In the genomic region with DNA sequence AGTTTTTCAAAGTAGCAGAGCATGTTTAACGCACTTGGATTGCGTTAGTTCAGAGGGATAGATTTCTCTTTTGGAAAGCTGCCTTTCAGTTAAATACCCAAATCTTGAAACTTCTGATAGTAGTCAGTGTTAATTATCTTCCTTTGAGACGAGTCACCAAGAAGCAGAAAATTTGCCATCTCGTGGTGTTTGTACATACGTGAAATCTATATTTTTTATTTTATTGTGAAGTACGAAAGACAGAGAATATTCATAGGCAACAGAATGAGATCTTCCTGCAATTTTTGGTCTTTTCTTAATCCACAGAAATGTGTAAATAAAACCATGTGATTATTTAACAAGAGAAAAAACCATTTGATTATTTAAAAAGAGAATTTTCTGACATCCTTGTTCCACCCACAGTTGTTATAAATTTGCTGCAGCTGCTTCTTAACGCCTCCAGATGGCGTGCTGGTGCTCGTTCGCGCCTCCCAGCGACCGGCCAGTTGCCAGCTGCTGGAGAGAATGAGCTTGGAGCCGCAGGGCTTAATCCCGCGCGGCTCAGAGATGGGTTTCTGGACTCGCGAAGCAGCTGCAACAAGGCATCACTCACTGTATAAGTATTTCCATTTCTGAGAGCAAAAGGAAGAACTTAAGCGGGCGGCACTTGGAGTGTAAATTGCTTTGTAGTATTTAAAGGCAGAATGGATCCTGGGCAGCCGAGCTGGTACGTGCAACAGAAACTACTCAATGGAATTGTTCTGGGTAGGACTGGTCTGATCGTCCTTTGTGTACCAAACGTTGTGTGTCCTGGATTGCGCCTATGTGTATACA, we compare ENCODE assay signal across 8 cellular contexts. TPM values are rescaled to one million over a fixed set of nuclear protein-coding genes. Genes with fewer than 3 reads are reported as not detected.
DNase-seq lines count a peak whose midpoint lies in the region; ATAC-seq and TF ChIP-seq lines count a peak whose summit lies in the region.

No MANE protein-coding gene starts in this region.

- H3K9me3 ChIP-seq in gastroesophageal sphincter (no peaks in the 10 kb centered on the region), osteoblast (ENCODE audit: low read depth, low read length) (no peaks in the 10 kb centered on the region)

- peak overlapping the region; percentile 53 to 66 for H3K4me3 ChIP-seq in gastroesophageal sphincter
- peak overlapping the region; percentile 60 for H3K4me3 ChIP-seq in osteoblast (ENCODE audit: insufficient read depth, low read length)

- no peak for TF ChIP-seq EP300 in gastroesophageal sphincter (IDR thresholded peaks at IDR 0.05)

- H3K36me3 ChIP-seq in gastroesophageal sphincter (no peaks in the 10 kb centered on the region), osteoblast (ENCODE audit: insufficient read depth, low read length) (no peaks in the 10 kb centered on the region)

- WGBS in gastroesophageal sphincter (ENCODE audit: low coverage in 1 of 2), 2 donors, result 14 to 19% methylated on average over 21 to 26 of the region's 26 CpGs

- TF ChIP-seq CTCF in gastroesophageal sphincter (IDR thresholded peaks at IDR 0.05) (peak; percentile 57 to 93 (median 68)), osteoblast (IDR thresholded peaks at IDR 0.05; ENCODE audit: extremely low read depth, low read depth, low read length) (peak; percentile 94)

- H3K27ac ChIP-seq in gastroesophageal sphincter, result peak overlapping the region; percentile 22 to 77 (median 74)
- no peak overlapping the region for H3K27ac ChIP-seq in osteoblast (ENCODE audit: low read depth, low read length)

- ATAC-seq in GM21360 (IDR thresholded peaks at IDR 0.05; ENCODE audit: unreplicated experiment), result peak; percentile 91
- ATAC-seq in HG03558 (IDR thresholded peaks at IDR 0.05; ENCODE audit: extremely low read depth, unreplicated experiment), result peak; percentile 89
- peak; percentile 89 for ATAC-seq in gastroesophageal sphincter

- no peaks in the 10 kb centered on the region for H4K20me1 ChIP-seq in osteoblast (ENCODE audit: insufficient read depth, low read length)

- H3K27me3 ChIP-seq in gastroesophageal sphincter (no peaks in the 10 kb centered on the region), osteoblast (ENCODE audit: insufficient read depth, low read length) (no peaks in the 10 kb centered on the region)

- H3K4me1 ChIP-seq in gastroesophageal sphincter, result peaks cover 0 to 13% (median 4%) of the 10 kb centered on the region in 3 donors
- H3K4me1 ChIP-seq in osteoblast (ENCODE audit: insufficient read depth, low read length), result peaks cover 3% of the 10 kb centered on the region

- TF ChIP-seq POLR2A in gastroesophageal sphincter (IDR thresholded peaks at IDR 0.05), result no peak

- DNase-seq in EH (ENCODE audit: low read depth) (peak; percentile 72), NCI-H526 (lab: John Stamatoyannopoulos, UW) (peak; percentile 55 to 88), osteoblast (ENCODE audit: insufficient read length, low spot score, missing footprints) (no peak)
- peak; percentile 41 to 46 for DNase-seq in activated T-cell treated with anti-CD3 and anti-CD28 coated beads, Interleukin-2, amount 50 U/mL, for 48 hours
- DNase-seq in effector CD4-positive, alpha-beta T cell, result no peak

- peak overlapping the region; percentile 87 for H2AFZ ChIP-seq in osteoblast (ENCODE audit: low read length)

- H3K4me2 ChIP-seq in osteoblast (ENCODE audit: insufficient read depth, low read length), result peak overlapping the region; percentile 81

- H3K79me2 ChIP-seq in osteoblast (ENCODE audit: insufficient read depth, low read length), result no peaks in the 10 kb centered on the region

RNA-seq across cellular contexts. Expression of a gene that starts 10.5 kb away (rescaled TPM):
- total RNA-seq in gastroesophageal sphincter, result 10 to 100 TPM; 12.7 to 24.3 (median 14.4) TPM
- not detected in 2 replicates for total RNA-seq in osteoblast

Comparison
In these comparisons a context has a peak if more than half of its experiments do, and no peak if none do; other contexts are left out.
1. DNase-seq: peak in EH (single experiment), NCI-H526 (2 of 2) and activated T-cell treated with anti-CD3 and anti-CD28 coated beads, Interleukin-2, amount 50 U/mL, for 48 hours (2 of 2); none in osteoblast (single experiment) and effector CD4-positive, alpha-beta T cell (single experiment).
2. RNA of a gene that starts 10.5 kb away (total RNA-seq): 12.7 to 24.3 TPM in gastroesophageal sphincter; not detected in osteoblast; every median in the first group is over 10 times any median in the second.
3. Peak in every context shown above with its lines, with median percentiles within 50 percentile points of each other: ATAC-seq.